In the genomic region with DNA sequence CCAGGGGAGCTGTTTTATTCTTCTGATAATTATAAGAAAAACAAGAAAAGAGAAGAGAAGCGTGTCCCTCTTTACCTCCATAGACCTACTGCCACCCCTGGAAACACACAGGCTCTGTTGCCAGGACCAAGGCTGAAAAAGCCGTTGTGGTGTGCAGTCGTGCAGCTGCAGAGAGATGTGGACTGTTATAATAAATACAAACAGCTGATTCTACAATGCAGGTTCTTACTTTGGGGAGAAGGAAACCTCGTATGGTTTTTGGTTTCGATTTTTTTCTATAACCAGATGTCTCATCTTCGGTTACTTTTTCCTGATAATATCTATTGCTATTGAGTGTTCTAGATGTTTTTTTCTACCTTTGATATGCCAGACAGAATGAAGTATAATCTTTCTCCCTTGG, we compare ENCODE assay signal across 1 cellular context.
TF ChIP-seq lines count a peak whose summit lies in the region.

No MANE protein-coding gene starts in this region.

TF ChIP-seq in GM23338, 12 proteins besides CTCF, POLR2A, EP300 and RAD21 (continued from another document):
- TF ChIP-seq, protein P1, sequence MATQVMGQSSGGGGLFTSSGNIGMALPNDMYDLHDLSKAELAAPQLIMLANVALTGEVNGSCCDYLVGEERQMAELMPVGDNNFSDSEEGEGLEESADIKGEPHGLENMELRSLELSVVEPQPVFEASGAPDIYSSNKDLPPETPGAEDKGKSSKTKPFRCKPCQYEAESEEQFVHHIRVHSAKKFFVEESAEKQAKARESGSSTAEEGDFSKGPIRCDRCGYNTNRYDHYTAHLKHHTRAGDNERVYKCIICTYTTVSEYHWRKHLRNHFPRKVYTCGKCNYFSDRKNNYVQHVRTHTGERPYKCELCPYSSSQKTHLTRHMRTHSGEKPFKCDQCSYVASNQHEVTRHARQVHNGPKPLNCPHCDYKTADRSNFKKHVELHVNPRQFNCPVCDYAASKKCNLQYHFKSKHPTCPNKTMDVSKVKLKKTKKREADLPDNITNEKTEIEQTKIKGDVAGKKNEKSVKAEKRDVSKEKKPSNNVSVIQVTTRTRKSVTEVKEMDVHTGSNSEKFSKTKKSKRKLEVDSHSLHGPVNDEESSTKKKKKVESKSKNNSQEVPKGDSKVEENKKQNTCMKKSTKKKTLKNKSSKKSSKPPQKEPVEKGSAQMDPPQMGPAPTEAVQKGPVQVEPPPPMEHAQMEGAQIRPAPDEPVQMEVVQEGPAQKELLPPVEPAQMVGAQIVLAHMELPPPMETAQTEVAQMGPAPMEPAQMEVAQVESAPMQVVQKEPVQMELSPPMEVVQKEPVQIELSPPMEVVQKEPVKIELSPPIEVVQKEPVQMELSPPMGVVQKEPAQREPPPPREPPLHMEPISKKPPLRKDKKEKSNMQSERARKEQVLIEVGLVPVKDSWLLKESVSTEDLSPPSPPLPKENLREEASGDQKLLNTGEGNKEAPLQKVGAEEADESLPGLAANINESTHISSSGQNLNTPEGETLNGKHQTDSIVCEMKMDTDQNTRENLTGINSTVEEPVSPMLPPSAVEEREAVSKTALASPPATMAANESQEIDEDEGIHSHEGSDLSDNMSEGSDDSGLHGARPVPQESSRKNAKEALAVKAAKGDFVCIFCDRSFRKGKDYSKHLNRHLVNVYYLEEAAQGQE (IDR thresholded peaks at IDR 0.05; ENCODE audit: unreplicated experiment): no peak
- TF ChIP-seq JUNB (IDR thresholded peaks at IDR 0.05; ENCODE audit: unreplicated experiment) (no peak), ZNF331 (CRISPR knock-in tag; IDR thresholded peaks at IDR 0.05; ENCODE audit: low read depth) (no peak), EZH2 (IDR thresholded peaks at IDR 0.05; ENCODE audit: low read depth, unreplicated experiment) (no peak), POLR2AphosphoS5 (IDR thresholded peaks at IDR 0.05; ENCODE audit: low read depth) (no peak), NANOG (IDR thresholded peaks at IDR 0.05; ENCODE audit: borderline replicate concordance) (no peak)
- TF ChIP-seq, protein P2, sequence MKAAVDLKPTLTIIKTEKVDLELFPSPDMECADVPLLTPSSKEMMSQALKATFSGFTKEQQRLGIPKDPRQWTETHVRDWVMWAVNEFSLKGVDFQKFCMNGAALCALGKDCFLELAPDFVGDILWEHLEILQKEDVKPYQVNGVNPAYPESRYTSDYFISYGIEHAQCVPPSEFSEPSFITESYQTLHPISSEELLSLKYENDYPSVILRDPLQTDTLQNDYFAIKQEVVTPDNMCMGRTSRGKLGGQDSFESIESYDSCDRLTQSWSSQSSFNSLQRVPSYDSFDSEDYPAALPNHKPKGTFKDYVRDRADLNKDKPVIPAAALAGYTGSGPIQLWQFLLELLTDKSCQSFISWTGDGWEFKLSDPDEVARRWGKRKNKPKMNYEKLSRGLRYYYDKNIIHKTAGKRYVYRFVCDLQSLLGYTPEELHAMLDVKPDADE (IDR thresholded peaks at IDR 0.05): no peak
